ENCODE assay signal across 1 cellular context in the genomic region with DNA sequence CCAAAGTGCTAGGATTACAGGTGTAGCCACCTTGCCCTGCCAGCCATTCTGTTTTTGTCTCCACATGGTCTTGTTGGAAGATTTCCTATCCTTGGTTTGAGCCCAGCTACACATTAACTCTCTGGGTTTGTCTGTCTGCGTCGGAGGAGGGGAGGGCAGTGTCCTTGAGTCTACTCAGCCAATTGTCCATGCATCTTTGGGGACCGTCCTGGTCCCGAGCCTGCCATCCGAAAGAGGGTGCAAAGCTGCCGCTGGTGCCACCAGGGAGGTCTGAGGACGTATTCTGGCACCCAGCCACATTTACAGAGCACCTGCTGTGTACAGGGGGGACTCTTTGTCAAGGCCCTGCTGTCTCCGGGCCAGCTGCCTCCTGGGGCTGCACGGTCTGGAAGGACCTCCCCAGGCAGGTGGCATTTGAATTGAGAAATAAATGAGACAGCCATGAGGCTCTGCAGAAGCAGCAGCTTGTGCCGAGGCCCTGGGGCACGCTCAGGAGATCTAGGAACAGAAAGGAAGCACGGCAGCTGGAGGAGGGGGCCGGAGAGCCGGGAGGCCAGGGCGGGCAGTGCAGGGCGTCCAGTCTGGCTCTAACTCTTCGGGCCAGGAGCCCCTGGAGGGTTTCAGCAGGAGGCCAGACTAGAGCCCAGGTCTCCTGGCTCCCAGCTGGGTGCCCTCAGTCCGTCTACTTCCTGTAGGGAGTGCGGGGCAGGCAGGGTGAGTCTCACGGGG.
TF ChIP-seq lines count a peak whose summit lies in the region.

No MANE protein-coding gene starts in this region.

TF ChIP-seq in HepG2, 621 proteins besides CTCF, POLR2A, EP300 and RAD21 (continued from another document and continues in another):
- TF ChIP-seq, protein P1, sequence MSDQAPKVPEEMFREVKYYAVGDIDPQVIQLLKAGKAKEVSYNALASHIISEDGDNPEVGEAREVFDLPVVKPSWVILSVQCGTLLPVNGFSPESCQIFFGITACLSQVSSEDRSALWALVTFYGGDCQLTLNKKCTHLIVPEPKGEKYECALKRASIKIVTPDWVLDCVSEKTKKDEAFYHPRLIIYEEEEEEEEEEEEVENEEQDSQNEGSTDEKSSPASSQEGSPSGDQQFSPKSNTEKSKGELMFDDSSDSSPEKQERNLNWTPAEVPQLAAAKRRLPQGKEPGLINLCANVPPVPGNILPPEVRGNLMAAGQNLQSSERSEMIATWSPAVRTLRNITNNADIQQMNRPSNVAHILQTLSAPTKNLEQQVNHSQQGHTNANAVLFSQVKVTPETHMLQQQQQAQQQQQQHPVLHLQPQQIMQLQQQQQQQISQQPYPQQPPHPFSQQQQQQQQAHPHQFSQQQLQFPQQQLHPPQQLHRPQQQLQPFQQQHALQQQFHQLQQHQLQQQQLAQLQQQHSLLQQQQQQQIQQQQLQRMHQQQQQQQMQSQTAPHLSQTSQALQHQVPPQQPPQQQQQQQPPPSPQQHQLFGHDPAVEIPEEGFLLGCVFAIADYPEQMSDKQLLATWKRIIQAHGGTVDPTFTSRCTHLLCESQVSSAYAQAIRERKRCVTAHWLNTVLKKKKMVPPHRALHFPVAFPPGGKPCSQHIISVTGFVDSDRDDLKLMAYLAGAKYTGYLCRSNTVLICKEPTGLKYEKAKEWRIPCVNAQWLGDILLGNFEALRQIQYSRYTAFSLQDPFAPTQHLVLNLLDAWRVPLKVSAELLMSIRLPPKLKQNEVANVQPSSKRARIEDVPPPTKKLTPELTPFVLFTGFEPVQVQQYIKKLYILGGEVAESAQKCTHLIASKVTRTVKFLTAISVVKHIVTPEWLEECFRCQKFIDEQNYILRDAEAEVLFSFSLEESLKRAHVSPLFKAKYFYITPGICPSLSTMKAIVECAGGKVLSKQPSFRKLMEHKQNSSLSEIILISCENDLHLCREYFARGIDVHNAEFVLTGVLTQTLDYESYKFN (CRISPR knock-in tag; conservative IDR thresholded peaks at IDR 0.05), result no peak
- no peak for TF ChIP-seq THAP9 (CRISPR knock-in tag; IDR thresholded peaks at IDR 0.05; ENCODE audit: borderline replicate concordance)
- TF ChIP-seq TEAD2 (CRISPR knock-in tag; IDR thresholded peaks at IDR 0.05), result no peak
- no peak for TF ChIP-seq ZNF3 (CRISPR knock-in tag; IDR thresholded peaks at IDR 0.05)
- no peak for TF ChIP-seq FOXA1 (IDR thresholded peaks at IDR 0.05)
- TF ChIP-seq FOXA1 (CRISPR knock-in tag; IDR thresholded peaks at IDR 0.05), result no peak; the same call in 1 of the 2 replicates
- TF ChIP-seq ARNTL (CRISPR knock-in tag; IDR thresholded peaks at IDR 0.05), result no peak
- TF ChIP-seq ZBTB3 (CRISPR knock-in tag; IDR thresholded peaks at IDR 0.05; ENCODE audit: borderline replicate concordance, low read depth), result no peak
- no peak for TF ChIP-seq NCOA1 (CRISPR knock-in tag; IDR thresholded peaks at IDR 0.05)
- no peak for TF ChIP-seq MLLT10 (CRISPR knock-in tag; IDR thresholded peaks at IDR 0.05)
- no peak for TF ChIP-seq ZNF44 (CRISPR knock-in tag; IDR thresholded peaks at IDR 0.05)
- 0 out of 2 replicates have a peak, but pooled peaks have one; percentile 38 for TF ChIP-seq GFI1 (CRISPR knock-in tag; IDR thresholded peaks at IDR 0.05; ENCODE audit: borderline replicate concordance)
- no peak for TF ChIP-seq NFKBIZ (CRISPR knock-in tag; IDR thresholded peaks at IDR 0.05)
- no peak for TF ChIP-seq ZNF143 (CRISPR knock-in tag; IDR thresholded peaks at IDR 0.05)
- TF ChIP-seq ZNF670 (CRISPR knock-in tag; IDR thresholded peaks at IDR 0.05; ENCODE audit: borderline replicate concordance), result no peak
- 0 out of 2 replicates have a peak, but pooled peaks have one; percentile 9 for TF ChIP-seq ZSCAN21 (CRISPR knock-in tag; IDR thresholded peaks at IDR 0.05; ENCODE audit: borderline replicate concordance)
- TF ChIP-seq ATF6 (CRISPR knock-in tag; conservative IDR thresholded peaks at IDR 0.05), result no peak
- TF ChIP-seq ZNF629 (CRISPR knock-in tag; conservative IDR thresholded peaks at IDR 0.05), result no peak
- TF ChIP-seq DNMT1 (CRISPR knock-in tag; IDR thresholded peaks at IDR 0.05), result no peak
- TF ChIP-seq, protein P2, sequence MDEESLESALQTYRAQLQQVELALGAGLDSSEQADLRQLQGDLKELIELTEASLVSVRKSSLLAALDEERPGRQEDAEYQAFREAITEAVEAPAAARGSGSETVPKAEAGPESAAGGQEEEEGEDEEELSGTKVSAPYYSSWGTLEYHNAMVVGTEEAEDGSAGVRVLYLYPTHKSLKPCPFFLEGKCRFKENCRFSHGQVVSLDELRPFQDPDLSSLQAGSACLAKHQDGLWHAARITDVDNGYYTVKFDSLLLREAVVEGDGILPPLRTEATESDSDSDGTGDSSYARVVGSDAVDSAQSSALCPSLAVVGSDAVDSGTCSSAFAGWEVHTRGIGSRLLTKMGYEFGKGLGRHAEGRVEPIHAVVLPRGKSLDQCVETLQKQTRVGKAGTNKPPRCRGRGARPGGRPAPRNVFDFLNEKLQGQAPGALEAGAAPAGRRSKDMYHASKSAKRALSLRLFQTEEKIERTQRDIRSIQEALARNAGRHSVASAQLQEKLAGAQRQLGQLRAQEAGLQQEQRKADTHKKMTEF (CRISPR knock-in tag; IDR thresholded peaks at IDR 0.05), result 0 out of 2 replicates have a peak, but pooled peaks have one; percentile 19
- 0 out of 2 replicates have a peak, but pooled peaks have one; percentile 10 for TF ChIP-seq TAF1 (CRISPR knock-in tag; IDR thresholded peaks at IDR 0.05)
- TF ChIP-seq ZNF883 (CRISPR knock-in tag; IDR thresholded peaks at IDR 0.05; ENCODE audit: not compliant biosample characterization), result peak; percentile 29
- no peak for TF ChIP-seq ZNF136 (CRISPR knock-in tag; IDR thresholded peaks at IDR 0.05; ENCODE audit: low read depth)
- 0 out of 2 replicates have a peak, but pooled peaks have one; percentile 1 for TF ChIP-seq ZNF160 (CRISPR knock-in tag; IDR thresholded peaks at IDR 0.05)
- TF ChIP-seq KLF11 (CRISPR knock-in tag; IDR thresholded peaks at IDR 0.05), result no peak
- peak; percentile 49; the same call in 1 of the 2 replicates for TF ChIP-seq GLI4 (CRISPR knock-in tag; IDR thresholded peaks at IDR 0.05; ENCODE audit: borderline replicate concordance)
- TF ChIP-seq, protein P3, sequence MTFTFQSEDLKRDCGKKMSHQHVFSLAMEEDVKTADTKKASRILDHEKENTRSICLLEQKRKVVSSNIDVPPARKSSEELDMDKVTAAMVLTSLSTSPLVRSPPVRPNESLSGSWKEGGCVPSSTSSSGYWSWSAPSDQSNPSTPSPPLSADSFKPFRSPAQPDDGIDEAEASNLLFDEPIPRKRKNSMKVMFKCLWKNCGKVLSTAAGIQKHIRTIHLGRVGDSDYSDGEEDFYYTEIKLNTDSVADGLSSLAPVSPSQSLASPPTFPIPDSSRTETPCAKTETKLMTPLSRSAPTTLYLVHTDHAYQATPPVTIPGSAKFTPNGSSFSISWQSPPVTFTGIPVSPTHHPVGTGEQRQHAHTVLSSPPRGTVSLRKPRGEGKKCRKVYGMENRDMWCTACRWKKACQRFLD (CRISPR knock-in tag; IDR thresholded peaks at IDR 0.05; ENCODE audit: borderline replicate concordance), result no peak
- TF ChIP-seq TP53 (CRISPR knock-in tag; conservative IDR thresholded peaks at IDR 0.05), result no peak
- no peak for TF ChIP-seq ZNF558 (CRISPR knock-in tag; IDR thresholded peaks at IDR 0.05; ENCODE audit: borderline replicate concordance)
- TF ChIP-seq MAFG (CRISPR knock-in tag; IDR thresholded peaks at IDR 0.05), result no peak
- TF ChIP-seq, protein P4, sequence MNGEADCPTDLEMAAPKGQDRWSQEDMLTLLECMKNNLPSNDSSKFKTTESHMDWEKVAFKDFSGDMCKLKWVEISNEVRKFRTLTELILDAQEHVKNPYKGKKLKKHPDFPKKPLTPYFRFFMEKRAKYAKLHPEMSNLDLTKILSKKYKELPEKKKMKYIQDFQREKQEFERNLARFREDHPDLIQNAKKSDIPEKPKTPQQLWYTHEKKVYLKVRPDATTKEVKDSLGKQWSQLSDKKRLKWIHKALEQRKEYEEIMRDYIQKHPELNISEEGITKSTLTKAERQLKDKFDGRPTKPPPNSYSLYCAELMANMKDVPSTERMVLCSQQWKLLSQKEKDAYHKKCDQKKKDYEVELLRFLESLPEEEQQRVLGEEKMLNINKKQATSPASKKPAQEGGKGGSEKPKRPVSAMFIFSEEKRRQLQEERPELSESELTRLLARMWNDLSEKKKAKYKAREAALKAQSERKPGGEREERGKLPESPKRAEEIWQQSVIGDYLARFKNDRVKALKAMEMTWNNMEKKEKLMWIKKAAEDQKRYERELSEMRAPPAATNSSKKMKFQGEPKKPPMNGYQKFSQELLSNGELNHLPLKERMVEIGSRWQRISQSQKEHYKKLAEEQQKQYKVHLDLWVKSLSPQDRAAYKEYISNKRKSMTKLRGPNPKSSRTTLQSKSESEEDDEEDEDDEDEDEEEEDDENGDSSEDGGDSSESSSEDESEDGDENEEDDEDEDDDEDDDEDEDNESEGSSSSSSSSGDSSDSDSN (CRISPR knock-in tag; IDR thresholded peaks at IDR 0.05), result 0 out of 2 replicates have a peak, but pooled peaks have one; percentile 22
- TF ChIP-seq ZNF879 (CRISPR knock-in tag; IDR thresholded peaks at IDR 0.05), result no peak
- TF ChIP-seq, protein P5, sequence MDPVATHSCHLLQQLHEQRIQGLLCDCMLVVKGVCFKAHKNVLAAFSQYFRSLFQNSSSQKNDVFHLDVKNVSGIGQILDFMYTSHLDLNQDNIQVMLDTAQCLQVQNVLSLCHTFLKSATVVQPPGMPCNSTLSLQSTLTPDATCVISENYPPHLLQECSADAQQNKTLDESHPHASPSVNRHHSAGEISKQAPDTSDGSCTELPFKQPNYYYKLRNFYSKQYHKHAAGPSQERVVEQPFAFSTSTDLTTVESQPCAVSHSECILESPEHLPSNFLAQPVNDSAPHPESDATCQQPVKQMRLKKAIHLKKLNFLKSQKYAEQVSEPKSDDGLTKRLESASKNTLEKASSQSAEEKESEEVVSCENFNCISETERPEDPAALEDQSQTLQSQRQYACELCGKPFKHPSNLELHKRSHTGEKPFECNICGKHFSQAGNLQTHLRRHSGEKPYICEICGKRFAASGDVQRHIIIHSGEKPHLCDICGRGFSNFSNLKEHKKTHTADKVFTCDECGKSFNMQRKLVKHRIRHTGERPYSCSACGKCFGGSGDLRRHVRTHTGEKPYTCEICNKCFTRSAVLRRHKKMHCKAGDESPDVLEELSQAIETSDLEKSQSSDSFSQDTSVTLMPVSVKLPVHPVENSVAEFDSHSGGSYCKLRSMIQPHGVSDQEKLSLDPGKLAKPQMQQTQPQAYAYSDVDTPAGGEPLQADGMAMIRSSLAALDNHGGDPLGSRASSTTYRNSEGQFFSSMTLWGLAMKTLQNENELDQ (CRISPR knock-in tag; IDR thresholded peaks at IDR 0.05; ENCODE audit: borderline replicate concordance), result no peak
- TF ChIP-seq ZNF414 (CRISPR knock-in tag; IDR thresholded peaks at IDR 0.05), result no peak
- TF ChIP-seq, protein P6, sequence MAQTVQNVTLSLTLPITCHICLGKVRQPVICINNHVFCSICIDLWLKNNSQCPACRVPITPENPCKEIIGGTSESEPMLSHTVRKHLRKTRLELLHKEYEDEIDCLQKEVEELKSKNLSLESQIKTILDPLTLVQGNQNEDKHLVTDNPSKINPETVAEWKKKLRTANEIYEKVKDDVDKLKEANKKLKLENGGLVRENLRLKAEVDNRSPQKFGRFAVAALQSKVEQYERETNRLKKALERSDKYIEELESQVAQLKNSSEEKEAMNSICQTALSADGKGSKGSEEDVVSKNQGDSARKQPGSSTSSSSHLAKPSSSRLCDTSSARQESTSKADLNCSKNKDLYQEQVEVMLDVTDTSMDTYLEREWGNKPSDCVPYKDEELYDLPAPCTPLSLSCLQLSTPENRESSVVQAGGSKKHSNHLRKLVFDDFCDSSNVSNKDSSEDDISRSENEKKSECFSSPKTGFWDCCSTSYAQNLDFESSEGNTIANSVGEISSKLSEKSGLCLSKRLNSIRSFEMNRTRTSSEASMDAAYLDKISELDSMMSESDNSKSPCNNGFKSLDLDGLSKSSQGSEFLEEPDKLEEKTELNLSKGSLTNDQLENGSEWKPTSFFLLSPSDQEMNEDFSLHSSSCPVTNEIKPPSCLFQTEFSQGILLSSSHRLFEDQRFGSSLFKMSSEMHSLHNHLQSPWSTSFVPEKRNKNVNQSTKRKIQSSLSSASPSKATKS (CRISPR knock-in tag; IDR thresholded peaks at IDR 0.05), result no peak
- TF ChIP-seq MTERF4 (CRISPR knock-in tag; IDR thresholded peaks at IDR 0.05), result no peak
